ENCODE assay signal across 12 cellular contexts in the genomic region with DNA sequence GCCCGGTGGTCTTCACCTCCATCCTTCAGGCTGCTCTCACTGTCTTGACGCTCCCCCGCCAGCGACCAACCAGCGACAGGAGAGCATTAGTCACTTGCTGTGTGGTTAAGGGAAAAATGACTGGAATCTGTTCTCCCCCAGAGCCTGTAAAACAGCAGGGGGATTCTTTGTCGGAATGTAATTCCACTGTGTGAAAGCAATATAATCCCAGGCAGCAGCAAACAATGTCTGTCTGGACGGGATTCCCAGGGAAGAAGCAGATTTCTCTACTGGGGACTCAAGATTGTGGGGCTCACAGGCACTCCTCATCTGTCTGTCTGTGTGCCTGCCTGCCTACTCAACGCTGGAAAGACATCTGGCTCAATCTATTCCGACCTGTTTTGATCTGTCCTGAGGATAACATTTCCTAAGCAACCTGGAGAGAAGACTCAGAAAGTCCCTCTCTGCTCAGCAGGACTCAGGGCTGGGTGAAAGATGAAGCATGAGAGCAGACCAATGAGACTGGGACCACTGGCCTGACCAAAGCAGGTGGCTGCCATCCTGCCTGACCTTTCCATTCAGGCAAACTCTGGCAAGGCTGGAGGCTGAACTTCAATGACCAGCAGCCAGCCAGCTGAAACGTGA. TPM values are rescaled to one million over a fixed set of nuclear protein-coding genes. Genes with fewer than 3 reads are reported as not detected.
A peak's percentile ranks its signal among the peaks of the same experiment; 100 is the strongest.
DNase-seq lines count a peak whose midpoint lies in the region; ATAC-seq and TF ChIP-seq lines count a peak whose summit lies in the region.
"Had no signal": no experiment of that assay in that cellular context is flagged by ENCODE, and none has a peak within 500 bp of the region (broad histone marks: within the 10 kb centered on the region; RNA-seq: fewer than 3 reads in every experiment).

No MANE protein-coding gene starts in this region.

- no peak for TF ChIP-seq CTCF in WI38 (IDR thresholded peaks at IDR 0.05; ENCODE audit: low read depth, low read length)
- TF ChIP-seq CTCF in hepatocyte (IDR thresholded peaks at IDR 0.05; ENCODE audit: poor library complexity): no peak

- no peaks in the 10 kb centered on the region for H4K20me1 ChIP-seq in hepatocyte (ENCODE audit: insufficient read depth, poor library complexity, severe bottlenecking)

- no peaks in the 10 kb centered on the region for H3K9me3 ChIP-seq in hepatocyte (ENCODE audit: low read depth)
- H3K9me3 ChIP-seq: adrenal gland had no signal

- H3K27ac ChIP-seq in hepatocyte (no peak overlapping the region), substantia nigra (ENCODE audit: low read depth, low read length, poor library complexity, severe bottlenecking) (peak overlapping the region; percentile 98)
- H3K27ac ChIP-seq: VCaP had no signal

- ATAC-seq in GM19452 (IDR thresholded peaks at IDR 0.05; ENCODE audit: unreplicated experiment): no peak

- H3K27me3 ChIP-seq in H7 (ENCODE audit: control insufficient read depth, insufficient read depth, low read length): no peaks in the 10 kb centered on the region
- H3K27me3 ChIP-seq in hepatocyte: no peaks in the 10 kb centered on the region
- H3K27me3 ChIP-seq: adrenal gland had no signal

- WGBS in hepatocyte (ENCODE audit: low lambda C conversion rate, missing lambda C conversion rate): 26% methylated on average over 10 of the region's 10 CpGs

- H3K4me1 ChIP-seq in hepatocyte (ENCODE audit: insufficient read depth): peaks cover 25% of the 10 kb centered on the region

- H3K79me2 ChIP-seq in hepatocyte: peaks cover 4% of the 10 kb centered on the region

- no peak overlapping the region for H2AFZ ChIP-seq in hepatocyte

- H3K4me2 ChIP-seq in hepatocyte: peak overlapping the region; percentile 13

- H3K4me3 ChIP-seq in H7 (ENCODE audit: insufficient read depth, low read depth, low read length): no peak overlapping the region
- 0 out of 2 replicates have a peak overlapping the region, but pooled peaks have one; percentile 24 for H3K4me3 ChIP-seq in WI38 (ENCODE audit: low read depth, low read length)
- H3K4me3 ChIP-seq in hepatocyte: no peak overlapping the region
- H3K4me3 ChIP-seq: adrenal gland, lung had no signal

- H3K36me3 ChIP-seq in H7 (replicated peaks; ENCODE audit: control insufficient read depth, insufficient read depth, low read length) (no peaks in the 10 kb centered on the region; the same call in 1 of the 2 replicates), hepatocyte (replicated peaks; ENCODE audit: insufficient read depth, low read depth) (no peaks in the 10 kb centered on the region)
- H3K36me3 ChIP-seq: adrenal gland had no signal

- DNase-seq in H7: peak; percentile 54
- DNase-seq in hepatocyte (ENCODE audit: low spot score): no peak
- DNase-seq in substantia nigra (lab: John Stamatoyannopoulos, UW): peak in 6 of 49 donors; percentile 12 to 54 (median 30)
- no peak for DNase-seq in NCI-H748 treated with DMSO at 0.1 percent for 48 hours (lab: John Stamatoyannopoulos, UW)
- DNase-seq in activated CD4-positive, alpha-beta T cell treated with anti-CD3 and anti-CD28 coated beads, Interleukin-2, amount 50 U/mL, for 4 hours: no peak
- no peak for DNase-seq in DMS79 (lab: John Stamatoyannopoulos, UW)
- DNase-seq: adrenal gland, NCI-H2171 treated with DMSO at 0.1 percent for 48 hours had no signal

- no peaks in the 10 kb centered on the region for H3K9me2 ChIP-seq in hepatocyte (replicated peaks; ENCODE audit: insufficient read depth)

RNA-seq across cellular contexts. Expression of gene NUAK1, which starts 54.6 kb away (rescaled TPM):
- 13.6 and 23.1 TPM in 2 replicates for total RNA-seq in H7 (2014; rRNA removed; shearing (Covaris generic))
- total RNA-seq in hepatocyte: 5.3 and 13.0 TPM in 2 replicates
- 2.5 and 3.5 TPM in 2 replicates for polyA plus RNA-seq in hepatocyte
